In the genomic region with DNA sequence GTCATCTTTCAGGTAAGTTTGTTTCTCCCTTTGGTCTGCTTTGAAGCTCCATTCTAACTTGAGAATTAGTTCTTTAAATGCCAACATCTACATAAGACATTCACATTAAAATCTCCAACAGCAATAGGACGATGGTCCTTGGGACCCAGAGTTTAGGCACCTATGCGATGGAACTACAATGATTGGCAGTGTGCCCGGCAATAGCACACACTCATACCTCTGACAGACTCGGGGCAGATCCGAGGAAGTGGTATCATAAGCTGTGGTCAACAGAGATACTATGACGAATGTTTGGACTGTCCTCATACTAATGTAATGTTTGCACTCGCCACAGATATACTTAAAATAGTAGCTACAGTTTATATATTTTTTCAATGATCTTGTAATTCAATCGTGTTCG, we compare ENCODE assay signal across 1 cellular context.
TF ChIP-seq lines count a peak whose summit lies in the region.

No MANE protein-coding gene starts in this region.

TF ChIP-seq in IMR-90, 13 proteins besides CTCF, POLR2A, EP300 and RAD21:
- peak; percentile 18; the same call in 1 of the 2 replicates for TF ChIP-seq CEBPB (IDR thresholded peaks at IDR 0.05; ENCODE audit: low read depth, low read length)
- no peak for TF ChIP-seq MAZ (IDR thresholded peaks at IDR 0.05; ENCODE audit: borderline replicate concordance, low read depth, low read length)
